Comparison of ENCODE assay signal across 1 cellular context in the genomic region with DNA sequence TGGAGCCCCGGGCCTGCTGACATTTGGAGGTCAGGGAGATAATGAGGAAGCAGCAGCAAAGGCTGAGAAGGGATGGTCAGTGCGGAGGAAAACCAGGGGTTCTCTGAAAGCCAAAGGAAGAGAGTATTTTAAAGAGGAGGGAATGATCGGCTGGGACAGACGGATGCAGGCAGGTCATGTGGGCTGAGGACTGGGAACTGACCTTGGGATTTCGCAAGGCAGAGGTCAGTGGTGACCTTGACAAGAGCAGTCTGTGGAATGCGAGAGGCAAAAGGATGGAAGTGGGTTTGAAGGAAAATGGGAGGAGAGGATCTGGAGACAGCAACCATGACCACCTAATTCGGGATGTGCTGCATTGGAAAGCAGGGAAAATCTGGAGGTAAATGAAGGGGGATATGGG.
TF ChIP-seq lines count a peak whose summit lies in the region.

No MANE protein-coding gene starts in this region.

TF ChIP-seq in GM12878, 131 proteins besides CTCF, POLR2A, EP300 and RAD21:
- TF ChIP-seq STAT1 (conservative IDR thresholded peaks at IDR 0.05) (no peak), ZNF274 (IDR thresholded peaks at IDR 0.05; ENCODE audit: insufficient read depth, insufficient read length) (no peak), TCF3 (IDR thresholded peaks at IDR 0.05; ENCODE audit: borderline replicate concordance, insufficient read depth, low read depth, low read length) (no peak), JUNB (IDR thresholded peaks at IDR 0.05) (no peak), DPF2 (IDR thresholded peaks at IDR 0.05) (no peak), RBBP5 (conservative IDR thresholded peaks at IDR 0.05) (no peak)
- TF ChIP-seq, protein P1, sequence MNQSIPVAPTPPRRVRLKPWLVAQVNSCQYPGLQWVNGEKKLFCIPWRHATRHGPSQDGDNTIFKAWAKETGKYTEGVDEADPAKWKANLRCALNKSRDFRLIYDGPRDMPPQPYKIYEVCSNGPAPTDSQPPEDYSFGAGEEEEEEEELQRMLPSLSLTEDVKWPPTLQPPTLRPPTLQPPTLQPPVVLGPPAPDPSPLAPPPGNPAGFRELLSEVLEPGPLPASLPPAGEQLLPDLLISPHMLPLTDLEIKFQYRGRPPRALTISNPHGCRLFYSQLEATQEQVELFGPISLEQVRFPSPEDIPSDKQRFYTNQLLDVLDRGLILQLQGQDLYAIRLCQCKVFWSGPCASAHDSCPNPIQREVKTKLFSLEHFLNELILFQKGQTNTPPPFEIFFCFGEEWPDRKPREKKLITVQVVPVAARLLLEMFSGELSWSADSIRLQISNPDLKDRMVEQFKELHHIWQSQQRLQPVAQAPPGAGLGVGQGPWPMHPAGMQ (IDR thresholded peaks at IDR 0.05; ENCODE audit: borderline replicate concordance), result no peak
